In the genomic region with DNA sequence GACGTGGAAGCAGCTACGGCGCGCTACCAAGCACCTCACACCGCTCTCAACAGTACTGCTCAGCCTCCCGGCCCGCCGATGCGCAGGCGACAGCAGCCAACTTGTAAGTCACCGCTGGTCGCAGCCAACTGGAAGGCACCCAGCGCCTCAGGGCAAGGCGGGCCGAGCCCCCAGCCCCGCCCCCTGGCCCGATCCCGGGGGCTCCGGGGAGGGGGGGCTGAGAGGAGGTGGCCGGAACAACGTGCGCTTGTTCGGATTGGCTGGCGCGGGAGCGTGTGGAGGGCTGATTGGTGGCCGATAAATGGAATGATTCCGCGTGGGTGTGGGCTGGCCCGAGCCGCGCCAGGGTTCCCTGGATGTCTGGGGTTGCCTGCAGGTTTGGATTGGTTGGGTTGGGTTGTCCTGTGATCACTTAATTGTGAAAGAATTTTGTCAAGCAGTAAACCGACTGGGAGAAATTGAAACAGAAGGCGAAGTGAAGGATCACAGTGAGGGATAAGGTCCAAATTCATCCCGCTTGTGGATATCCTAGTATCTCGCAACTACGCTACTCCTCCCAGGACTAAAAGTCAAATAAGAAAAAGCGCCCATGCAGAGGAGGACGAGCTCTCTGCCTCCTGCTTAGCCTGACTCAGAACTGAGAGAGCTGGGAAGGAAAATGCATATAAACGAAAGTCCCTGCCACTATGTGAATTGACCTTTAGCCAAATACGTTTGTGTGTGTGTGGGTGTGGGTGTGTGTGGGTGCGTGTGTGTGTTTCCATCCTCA, we compare ENCODE assay signal across 8 cellular contexts. TPM values are rescaled to one million over a fixed set of nuclear protein-coding genes. Genes with fewer than 3 reads are reported as not detected.
DNase-seq lines count a peak whose midpoint lies in the region; ATAC-seq, FAIRE-seq and TF ChIP-seq lines count a peak whose summit lies in the region.

A gene with protein sequence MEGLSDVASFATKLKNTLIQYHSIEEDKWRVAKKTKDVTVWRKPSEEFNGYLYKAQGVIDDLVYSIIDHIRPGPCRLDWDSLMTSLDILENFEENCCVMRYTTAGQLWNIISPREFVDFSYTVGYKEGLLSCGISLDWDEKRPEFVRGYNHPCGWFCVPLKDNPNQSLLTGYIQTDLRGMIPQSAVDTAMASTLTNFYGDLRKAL (minus strand): TSS at position 130 of the 769 bp plus-strand sequence. CDS start 5,102 bp downstream, outside the sequence.

- peak; percentile 85 for FAIRE-seq in HepG2 (lab: Jason Lieb, UNC)

- intact Hi-C loops in HepG2 (cut with micrococcal nuclease; ENCODE audit: unreplicated experiment) = loop anchor here (5.0 kb wide), 3 partner anchors 230 to 650 kb away; a partner anchor contains a TSS

- BruUV-seq in HepG2 (replicated peaks; lab: Mats Ljungman, UMichigan) = no TSS peak

- no peak for TF ChIP-seq CTCF in HepG2 (CRISPR knock-in tag; IDR thresholded peaks at IDR 0.05)

- peak; percentile 89 for ATAC-seq in GM19395 (IDR thresholded peaks at IDR 0.05; ENCODE audit: unreplicated experiment)
- peak; percentile 83 for ATAC-seq in HG03565 (IDR thresholded peaks at IDR 0.05; ENCODE audit: unreplicated experiment)
- peak; percentile 97 for ATAC-seq in HepG2

- H3K9ac ChIP-seq in HepG2 (ENCODE audit: insufficient read depth, low read depth, low read length) = peak within 1 kb of the TSS; percentile 92

- peak; percentile 89 to 95 for TF ChIP-seq POLR2A in HepG2 (IDR thresholded peaks at IDR 0.05; ENCODE audit: insufficient read depth in 1 of 2, low read depth in 2 of 2, low read length in 2 of 2)

- no peaks in the 10 kb centered on the region for H3K9me3 ChIP-seq in HepG2 (ENCODE audit: low read length)

- H3K27me3 ChIP-seq in HepG2 (ENCODE audit: control insufficient read depth in 1 of 2, insufficient read depth in 2 of 2, low read length in 2 of 2) = no peaks in the 10 kb centered on the region; a peak in 1 of 5 replicates

- POLR2A ChIA-PET in HepG2 (lab: Yijun Ruan, JAX) = interaction anchor here (0.7 to 0.9 kb wide), 2 partner anchors 19 to 648 kb away, joined by 3 to 8 read pairs; no protein-coding TSS in a partner anchor

- H3K27ac ChIP-seq in HepG2 (ENCODE audit: extremely low read length, insufficient read depth, low read length) = peak within 1 kb of the TSS; percentile 97

- DNase-seq in C1 segment of cervical spinal cord (lab: John Stamatoyannopoulos, UW) = peak; percentile 78 to 99 (median 96)
- DNase-seq in NCI-H774 (lab: John Stamatoyannopoulos, UW) = peak; percentile 95
- peak; percentile 91 to 94 for DNase-seq in activated CD4-positive, alpha-beta T cell treated with anti-CD3 and anti-CD28 coated beads, Interleukin-2, amount 50 U/mL, for 48 hours
- DNase-seq in dermis microvascular lymphatic vessel endothelial cell (ENCODE audit: low read depth in 2 of 2) = peak; percentile 84 to 98
- peak; percentile 92 for DNase-seq in HepG2 (ENCODE audit: low spot score)
- DNase-seq in stimulated activated CD4-positive, alpha-beta T cell treated with anti-CD3 and anti-CD28 coated beads, Interleukin-4, amount 100 ng/mL, for 1 hour = peak; percentile 91

- H2AFZ ChIP-seq in HepG2 (ENCODE audit: low read length) = peak within 1 kb of the TSS; percentile 65

- TF ChIP-seq EP300 in HepG2 (IDR thresholded peaks at IDR 0.05; ENCODE audit: low read depth in 2 of 2, low read length in 2 of 2) = peak in 1 of 2 experiments; percentile 59; a peak in 2 of 4 replicates
- TF ChIP-seq EP300 in HepG2 (CRISPR knock-in tag; IDR thresholded peaks at IDR 0.05; ENCODE audit: borderline replicate concordance) = no peak

- in situ Hi-C loops in HepG2 (cut with HindIII; ENCODE audit: extremely low pct_ligation_motif_present, low pct_unique_long_range_greater_than_20kb) = no loop called here

- TF ChIP-seq RAD21 in HepG2 (CRISPR knock-in tag; IDR thresholded peaks at IDR 0.05) = no peak

- CTCF ChIA-PET in HepG2 (lab: Yijun Ruan, JAX; ENCODE audit: low intra/inter-chr PET ratio, low total read pairs) = no interaction called here

- 1% methylated on average over 22 of the region's 42 CpGs for WGBS in HepG2 (ENCODE audit: low lambda C conversion rate)

- peak within 1 kb of the TSS; percentile 89 to 97 (median 96) for H3K4me3 ChIP-seq in HepG2 (replicated peaks in 1 of 3; ENCODE audit: insufficient read depth in 1 of 3, low read depth in 2 of 3, low read length in 3 of 3)

- H3K4me2 ChIP-seq in HepG2 (ENCODE audit: low read depth, low read length) = peak within 1 kb of the TSS; percentile 90

- peaks cover 17% of the 10 kb centered on the region for H4K20me1 ChIP-seq in HepG2 (ENCODE audit: insufficient read depth, low read length)

- H3K4me1 ChIP-seq in HepG2 (ENCODE audit: insufficient read depth, low read length) = peaks cover 41% of the 10 kb centered on the region

- peaks cover 47% of the 10 kb centered on the region for H3K79me2 ChIP-seq in HepG2 (ENCODE audit: insufficient read depth, low read length)

- no peaks in the 10 kb centered on the region for H3K36me3 ChIP-seq in HepG2 (replicated peaks in 1 of 2; ENCODE audit: control insufficient read depth in 1 of 2, insufficient read depth in 2 of 2, low read length in 2 of 2)

TF ChIP-seq in HepG2, 621 proteins besides CTCF, POLR2A, EP300 and RAD21 (continues in another document):
- TF ChIP-seq, protein P1, sequence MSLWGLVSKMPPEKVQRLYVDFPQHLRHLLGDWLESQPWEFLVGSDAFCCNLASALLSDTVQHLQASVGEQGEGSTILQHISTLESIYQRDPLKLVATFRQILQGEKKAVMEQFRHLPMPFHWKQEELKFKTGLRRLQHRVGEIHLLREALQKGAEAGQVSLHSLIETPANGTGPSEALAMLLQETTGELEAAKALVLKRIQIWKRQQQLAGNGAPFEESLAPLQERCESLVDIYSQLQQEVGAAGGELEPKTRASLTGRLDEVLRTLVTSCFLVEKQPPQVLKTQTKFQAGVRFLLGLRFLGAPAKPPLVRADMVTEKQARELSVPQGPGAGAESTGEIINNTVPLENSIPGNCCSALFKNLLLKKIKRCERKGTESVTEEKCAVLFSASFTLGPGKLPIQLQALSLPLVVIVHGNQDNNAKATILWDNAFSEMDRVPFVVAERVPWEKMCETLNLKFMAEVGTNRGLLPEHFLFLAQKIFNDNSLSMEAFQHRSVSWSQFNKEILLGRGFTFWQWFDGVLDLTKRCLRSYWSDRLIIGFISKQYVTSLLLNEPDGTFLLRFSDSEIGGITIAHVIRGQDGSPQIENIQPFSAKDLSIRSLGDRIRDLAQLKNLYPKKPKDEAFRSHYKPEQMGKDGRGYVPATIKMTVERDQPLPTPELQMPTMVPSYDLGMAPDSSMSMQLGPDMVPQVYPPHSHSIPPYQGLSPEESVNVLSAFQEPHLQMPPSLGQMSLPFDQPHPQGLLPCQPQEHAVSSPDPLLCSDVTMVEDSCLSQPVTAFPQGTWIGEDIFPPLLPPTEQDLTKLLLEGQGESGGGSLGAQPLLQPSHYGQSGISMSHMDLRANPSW (CRISPR knock-in tag; IDR thresholded peaks at IDR 0.05; ENCODE audit: borderline replicate concordance) = no peak; the same call in 1 of the 2 replicates
- TF ChIP-seq, protein P2, sequence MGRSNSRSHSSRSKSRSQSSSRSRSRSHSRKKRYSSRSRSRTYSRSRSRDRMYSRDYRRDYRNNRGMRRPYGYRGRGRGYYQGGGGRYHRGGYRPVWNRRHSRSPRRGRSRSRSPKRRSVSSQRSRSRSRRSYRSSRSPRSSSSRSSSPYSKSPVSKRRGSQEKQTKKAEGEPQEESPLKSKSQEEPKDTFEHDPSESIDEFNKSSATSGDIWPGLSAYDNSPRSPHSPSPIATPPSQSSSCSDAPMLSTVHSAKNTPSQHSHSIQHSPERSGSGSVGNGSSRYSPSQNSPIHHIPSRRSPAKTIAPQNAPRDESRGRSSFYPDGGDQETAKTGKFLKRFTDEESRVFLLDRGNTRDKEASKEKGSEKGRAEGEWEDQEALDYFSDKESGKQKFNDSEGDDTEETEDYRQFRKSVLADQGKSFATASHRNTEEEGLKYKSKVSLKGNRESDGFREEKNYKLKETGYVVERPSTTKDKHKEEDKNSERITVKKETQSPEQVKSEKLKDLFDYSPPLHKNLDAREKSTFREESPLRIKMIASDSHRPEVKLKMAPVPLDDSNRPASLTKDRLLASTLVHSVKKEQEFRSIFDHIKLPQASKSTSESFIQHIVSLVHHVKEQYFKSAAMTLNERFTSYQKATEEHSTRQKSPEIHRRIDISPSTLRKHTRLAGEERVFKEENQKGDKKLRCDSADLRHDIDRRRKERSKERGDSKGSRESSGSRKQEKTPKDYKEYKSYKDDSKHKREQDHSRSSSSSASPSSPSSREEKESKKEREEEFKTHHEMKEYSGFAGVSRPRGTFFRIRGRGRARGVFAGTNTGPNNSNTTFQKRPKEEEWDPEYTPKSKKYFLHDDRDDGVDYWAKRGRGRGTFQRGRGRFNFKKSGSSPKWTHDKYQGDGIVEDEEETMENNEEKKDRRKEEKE (IDR thresholded peaks at IDR 0.05) = no peak
- TF ChIP-seq FOXP1 (IDR thresholded peaks at IDR 0.05) (no peak), FOXP1 (CRISPR knock-in tag; IDR thresholded peaks at IDR 0.05) (peak; percentile 32; the same call in 1 of the 2 replicates), KLF16 (CRISPR knock-in tag; IDR thresholded peaks at IDR 0.05) (peak in 1 of 2 experiments; percentile 80; a peak in 2 of 4 replicates)

RNA-seq across cellular contexts. Expression of the gene that starts here (rescaled TPM):
- 41.7 and 52.4 TPM in 2 replicates for total RNA-seq in dermis microvascular lymphatic vessel endothelial cell
- total RNA-seq in HepG2 (2016; rRNA removed; fragmentation: Illumina TruSeq; extraction: Trizol) = 66.9 and 92.2 TPM in 2 replicates
- 7.4 and 7.8 TPM in 2 replicates for total RNA-seq in HepG2 (2016; cell fraction: cytosol; rRNA removed; fragmentation: Illumina TruSeq; extraction: Trizol; ENCODE audit: low read depth)
- total RNA-seq in HepG2 (2016; cell fraction: insoluble cytoplasmic fraction; rRNA removed; fragmentation: Illumina TruSeq; extraction: Trizol) = 66.5 and 97.1 TPM in 2 replicates
- 21.3 and 22.8 TPM in 2 replicates for total RNA-seq in HepG2 (2016; cell fraction: membrane; rRNA removed; fragmentation: Illumina TruSeq; extraction: Trizol)
- total RNA-seq in HepG2 (2016; cell fraction: nucleus; rRNA removed; fragmentation: Illumina TruSeq; extraction: Trizol) = 67.3 and 73.5 TPM in 2 replicates
- 27.4 and 37.0 TPM in 2 replicates for polyA plus RNA-seq in HepG2 (2011; rRNA removed)
- 7.5 and 15.9 TPM in 2 replicates for polyA plus RNA-seq in HepG2 (2011; cell fraction: cytosol; rRNA removed)
- polyA plus RNA-seq in HepG2 (2011; cell fraction: nucleus; rRNA removed) = 31.7 and 60.0 TPM in 2 replicates
- 39.3 and 40.0 TPM in 2 replicates for polyA plus RNA-seq in HepG2 (2012)
- 2.5 and 2.6 TPM in 2 replicates for polyA plus RNA-seq in HepG2 (2016; cell fraction: cytosol; fragmentation: Illumina TruSeq; extraction: Trizol; ENCODE audit: low read depth)
- 52.5 and 58.1 TPM in 2 replicates for polyA plus RNA-seq in HepG2 (2016; cell fraction: insoluble cytoplasmic fraction; fragmentation: Illumina TruSeq; extraction: Trizol; ENCODE audit: low read depth)
- polyA plus RNA-seq in HepG2 (2016; cell fraction: membrane; fragmentation: Illumina TruSeq; extraction: Trizol; ENCODE audit: low read depth) = 7.8 and 8.0 TPM in 2 replicates
- polyA plus RNA-seq in HepG2 (2016; cell fraction: nucleus; fragmentation: Illumina TruSeq; extraction: Trizol; ENCODE audit: insufficient read depth, low read depth) = 105 and 107 TPM in 2 replicates
- 15.2 and 24.2 TPM in 2 replicates for polyA minus RNA-seq in HepG2 (2011; rRNA and poly(A)+ RNA removed; ENCODE audit: low replicate concordance)
- polyA minus RNA-seq in HepG2 (2011; cell fraction: cytosol; rRNA and poly(A)+ RNA removed) = 14.2 and 19.3 TPM in 2 replicates
- polyA minus RNA-seq in HepG2 (2011; cell fraction: nucleus; rRNA and poly(A)+ RNA removed) = 53.0 and 82.6 TPM in 2 replicates

Comparison
In these comparisons a context has a peak if more than half of its experiments do, and no peak if none do; other contexts are left out.
1. Peak in every context shown above with its lines: DNase-seq, ATAC-seq, H3K4me3 ChIP-seq and H3K27ac ChIP-seq.